Comparison of ENCODE assay signal across 25 cellular contexts in the genomic region with DNA sequence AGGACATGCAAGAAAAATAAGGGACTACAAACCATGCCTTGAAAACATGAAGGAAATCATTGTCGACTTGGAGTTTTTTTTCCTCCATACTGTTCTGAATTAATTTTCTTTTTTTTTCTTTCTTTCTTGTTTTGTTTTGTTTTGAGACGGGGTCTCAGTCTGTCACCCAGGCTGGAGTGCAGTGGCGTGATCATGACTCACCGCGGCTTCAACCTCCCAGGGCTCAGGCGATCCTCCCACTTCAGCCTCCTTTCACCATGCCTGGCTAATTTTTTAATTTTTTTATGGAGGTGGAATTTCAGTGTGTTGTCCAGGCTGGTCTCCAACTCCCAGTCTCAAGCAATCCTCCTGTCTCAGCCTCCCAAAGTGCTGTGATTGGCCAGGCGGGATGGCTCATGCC. TPM values are rescaled to one million over a fixed set of nuclear protein-coding genes. Genes with fewer than 3 reads are reported as not detected.
"Had no signal": no experiment of that assay in that cellular context is flagged by ENCODE, and none has a peak within 500 bp of the region (broad histone marks: within the 10 kb centered on the region; RNA-seq: fewer than 3 reads in every experiment).

No MANE protein-coding gene starts in this region.

- ATAC-seq: T-cell had no signal

- H3K4me2 ChIP-seq: SK-N-SH had no signal

- H3K36me3 Mint-ChIP-seq: IgD-negative memory B cell, T-cell had no signal

- DNase-seq: KBM-7, MG63, NCI-H1092, NCI-H1105 treated with DMSO at 0.1 percent for 48 hours, NCI-H1417 treated with DMSO at 0.1 percent for 48 hours, NCI-H146, NCI-H1694 treated with DMSO at 0.1 percent for 48 hours, NCI-H1930, NCI-H2081, NCI-H2107, NCI-H226, NCI-H446, NCI-H510A, NCI-H524 treated with DMSO at 0.1 percent for 48 hours, NCI-H69, NCI-H774, Right ventricle myocardium superior, RPMI8226, SK-N-SH, SW 1271, T-cell had no signal

- H3K27me3 Mint-ChIP-seq: T-cell had no signal

- H3K9me3 Mint-ChIP-seq: IgD-negative memory B cell, T-cell had no signal

- H3K9me3 ChIP-seq: MG63, SK-N-SH had no signal

- H3K36me3 ChIP-seq: MG63 had no signal

- H3K4me1 Mint-ChIP-seq: T-cell had no signal

- H3K27ac Mint-ChIP-seq: IgD-negative memory B cell, T-cell had no signal

- H3K9ac ChIP-seq: SK-N-SH had no signal

- H3K27me3 ChIP-seq: MG63 had no signal

- H3K4me3 Mint-ChIP-seq: IgD-negative memory B cell, T-cell had no signal

- FAIRE-seq: RCC 7860 had no signal

- H3K4me3 ChIP-seq: MG63 had no signal

RNA-seq across cellular contexts. Expression of gene UCMA, which starts 11.6 kb away (rescaled TPM):
- total RNA-seq: HT1080, Right ventricle myocardium superior, SK-MEL-5, T-cell had no signal
- polyA plus RNA-seq: IgD-negative memory B cell, SK-N-SH had no signal
